Comparison of ENCODE assay signal across 8 cellular contexts in genomic region chr12:124914392-124915248, GRCh38. TPM values are rescaled to one million over a fixed set of nuclear protein-coding genes. Genes with fewer than 3 reads are reported as not detected.
DNase-seq lines count a peak whose midpoint lies in the region; ATAC-seq, FAIRE-seq and TF ChIP-seq lines count a peak whose summit lies in the region.

Gene UBC, minus strand, starts transcription at chr12:124914650. Its CDS starts 879 bp downstream, at chr12:124913771.

- no peak for FAIRE-seq in kidney (lab: Jason Lieb, UNC)

- H3K4me3 ChIP-seq in cardiac fibroblast (replicated peaks in 1 of 2; ENCODE audit: low read depth in 2 of 2, low read length in 2 of 2) (peak within 1 kb of the TSS; percentile 95 to 98), kidney (ENCODE audit: low read length in 2 of 2) (peak within 1 kb of the TSS; percentile 91 to 92)

- H3K4me1 ChIP-seq in kidney (ENCODE audit: control insufficient read depth in 1 of 2, insufficient read depth in 1 of 2, low read depth in 1 of 2, low read length in 2 of 2) = peaks cover 32 to 40% of the 10 kb centered on the region in 2 donors

- H3K36me3 ChIP-seq in kidney (ENCODE audit: control insufficient read depth in 1 of 2, insufficient read depth in 2 of 2, low read length in 2 of 2) = peaks cover 12 to 13% of the 10 kb centered on the region in 2 donors

- peak within 1 kb of the TSS; percentile 100 for H3K27ac ChIP-seq in kidney (ENCODE audit: low read depth in 2 of 2, low read length in 2 of 2)

- H3K9me3 ChIP-seq in kidney (ENCODE audit: control insufficient read depth in 1 of 2, low read length in 2 of 2) = no peaks in the 10 kb centered on the region

- DNase-seq in T-helper 2 cell (peak; percentile 78 to 95 (median 86)), cardiac fibroblast (ENCODE audit: low read depth in 2 of 2) (peak; percentile 96 to 97), kidney (peak; percentile 97), NCI-H1930 (lab: John Stamatoyannopoulos, UW) (no peak), NCI-H748 treated with DMSO at 0.1 percent for 48 hours (lab: John Stamatoyannopoulos, UW) (no peak)
- peak; percentile 77 to 81 for DNase-seq in stimulated activated CD4-positive, alpha-beta T cell treated with anti-CD3 and anti-CD28 coated beads, Interleukin-1b, Interleukin-23, amount 100 ng/mL, for 1 hour (ENCODE audit: low read depth in 2 of 2)

- intact Hi-C loops in kidney (cut with DNase I) = no loop called here

- H3K9ac ChIP-seq in kidney (ENCODE audit: low read length in 2 of 2) = peak within 1 kb of the TSS; percentile 97 to 99

- ATAC-seq in HG03025 (IDR thresholded peaks at IDR 0.05; ENCODE audit: low FRiP score, unreplicated experiment) = peak; percentile 30

- TF ChIP-seq CTCF in cardiac fibroblast (IDR thresholded peaks at IDR 0.05; ENCODE audit: low read depth, low read length) = no peak
- no peak for TF ChIP-seq CTCF in kidney (IDR thresholded peaks at IDR 0.05; ENCODE audit: borderline replicate concordance, extremely low read depth, insufficient read depth)

- peak; percentile 100 for TF ChIP-seq POLR2A in GM15510 (IDR thresholded peaks at IDR 0.05; ENCODE audit: borderline replicate concordance, extremely low read depth, insufficient read length)

RNA-seq across cellular contexts. Expression of gene UBC, which starts in this region (rescaled TPM):
- 1,132 TPM for total RNA-seq in kidney
- 952 TPM for polyA plus RNA-seq in kidney (ENCODE audit: insufficient read depth, low read depth, low replicate concordance)

Comparison
In these comparisons a context has a peak if more than half of its experiments do, and no peak if none do; other contexts are left out.
1. DNase-seq: peak in T-helper 2 cell (5 of 5), cardiac fibroblast (2 of 2), kidney (single experiment) and stimulated activated CD4-positive, alpha-beta T cell treated with anti-CD3 and anti-CD28 coated beads, Interleukin-1b, Interleukin-23, amount 100 ng/mL, for 1 hour (2 of 2); none in NCI-H1930 (0 of 2) and NCI-H748 treated with DMSO at 0.1 percent for 48 hours (single experiment).